1 cellular context compared by ENCODE assay signal in the genomic region with DNA sequence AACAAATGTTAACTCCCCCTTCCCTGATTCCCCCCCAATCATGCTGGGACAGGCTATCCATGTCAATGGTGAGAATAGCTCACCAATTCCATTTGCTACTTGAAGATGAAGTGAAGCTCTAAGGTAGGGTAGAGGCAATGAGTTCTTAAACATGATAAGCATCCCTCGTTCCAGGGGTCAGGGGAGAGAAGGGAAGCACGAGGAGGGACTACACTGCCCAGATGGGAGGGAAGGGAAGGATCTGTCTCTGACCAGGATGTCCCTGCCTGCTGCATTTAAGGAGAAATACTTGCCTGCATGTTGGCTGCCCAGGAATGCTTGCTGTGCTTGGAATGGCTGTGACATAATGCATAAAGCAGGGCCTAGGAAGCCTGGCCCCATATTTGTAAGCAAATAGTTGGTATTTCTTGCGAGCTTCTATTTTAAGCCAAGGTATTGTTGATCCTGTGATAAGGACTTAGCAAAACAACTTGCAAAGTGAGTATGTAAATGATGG.
A peak's percentile ranks its signal among the peaks of the same experiment; 100 is the strongest.
TF ChIP-seq lines count a peak whose summit lies in the region.

No MANE protein-coding gene starts in this region.

TF ChIP-seq in H1, 55 proteins besides CTCF, POLR2A, EP300 and RAD21:
- TF ChIP-seq, protein P1, sequence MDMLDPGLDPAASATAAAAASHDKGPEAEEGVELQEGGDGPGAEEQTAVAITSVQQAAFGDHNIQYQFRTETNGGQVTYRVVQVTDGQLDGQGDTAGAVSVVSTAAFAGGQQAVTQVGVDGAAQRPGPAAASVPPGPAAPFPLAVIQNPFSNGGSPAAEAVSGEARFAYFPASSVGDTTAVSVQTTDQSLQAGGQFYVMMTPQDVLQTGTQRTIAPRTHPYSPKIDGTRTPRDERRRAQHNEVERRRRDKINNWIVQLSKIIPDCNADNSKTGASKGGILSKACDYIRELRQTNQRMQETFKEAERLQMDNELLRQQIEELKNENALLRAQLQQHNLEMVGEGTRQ (IDR thresholded peaks at IDR 0.05; ENCODE audit: low read length) = no peak
- TF ChIP-seq CEBPB (IDR thresholded peaks at IDR 0.05; ENCODE audit: low read depth, low read length) = no peak; the same call in 1 of the 2 replicates
- no peak for TF ChIP-seq SRF (IDR thresholded peaks at IDR 0.05; ENCODE audit: low read depth, low read length)
- TF ChIP-seq EZH2 (IDR thresholded peaks at IDR 0.05; ENCODE audit: low read depth, low read length, severe bottlenecking) = no peak
- no peak for TF ChIP-seq RNF2 (IDR thresholded peaks at IDR 0.05; ENCODE audit: borderline replicate concordance, low read depth, low read length, missing control alignments, poor library complexity, severe bottlenecking)
- no peak for TF ChIP-seq RBBP5 (IDR thresholded peaks at IDR 0.05; ENCODE audit: borderline replicate concordance, low read depth, low read length)
- TF ChIP-seq CBX5 (IDR thresholded peaks at IDR 0.05; ENCODE audit: low read depth, low read length) = no peak
- TF ChIP-seq SIN3A (conservative IDR thresholded peaks at IDR 0.05 in 1 of 2, IDR thresholded peaks at IDR 0.05 in 1 of 2; ENCODE audit: low read depth in 1 of 2, low read length in 2 of 2) = peak in 1 of 2 experiments; percentile 48; a peak in 1 of 4 replicates
- TF ChIP-seq TCF12 (IDR thresholded peaks at IDR 0.05; ENCODE audit: low read depth, low read length) = 0 out of 2 replicates have a peak, but pooled peaks have one; percentile 8
- TF ChIP-seq KDM4A (IDR thresholded peaks at IDR 0.05; ENCODE audit: low read depth, low read length, severe bottlenecking) = no peak
- TF ChIP-seq NRF1 (IDR thresholded peaks at IDR 0.05; ENCODE audit: low read depth, low read length) = no peak
- no peak for TF ChIP-seq HDAC6 (IDR thresholded peaks at IDR 0.05; ENCODE audit: low read depth, low read length)
- TF ChIP-seq SUZ12 (IDR thresholded peaks at IDR 0.05; ENCODE audit: low read length) = no peak
- peak in 1 of 2 experiments; percentile 73 for TF ChIP-seq BCL11A (IDR thresholded peaks at IDR 0.05; ENCODE audit: low read depth in 2 of 2, low read length in 2 of 2)
- TF ChIP-seq CREB1 (IDR thresholded peaks at IDR 0.05) = no peak
- no peak for TF ChIP-seq PHF8 (conservative IDR thresholded peaks at IDR 0.05; ENCODE audit: low read depth, low read length)
- TF ChIP-seq TBP (IDR thresholded peaks at IDR 0.05; ENCODE audit: low read depth, low read length) = no peak
- no peak for TF ChIP-seq JUN (IDR thresholded peaks at IDR 0.05; ENCODE audit: low read depth, low read length)
- TF ChIP-seq TEAD4 (IDR thresholded peaks at IDR 0.05; ENCODE audit: low read depth, low read length) = peak; percentile 92
- no peak for TF ChIP-seq RFX5 (IDR thresholded peaks at IDR 0.05; ENCODE audit: borderline replicate concordance, low read depth, low read length)
- no peak for TF ChIP-seq BRCA1 (IDR thresholded peaks at IDR 0.05; ENCODE audit: low read depth, low read length)
- peak; percentile 46; the same call in 1 of the 2 replicates for TF ChIP-seq TAF1 (IDR thresholded peaks at IDR 0.05; ENCODE audit: low read depth, low read length)
- peak; percentile 47; the same call in 1 of the 2 replicates for TF ChIP-seq KDM1A (IDR thresholded peaks at IDR 0.05; ENCODE audit: borderline replicate concordance, low read length)
- TF ChIP-seq, protein P2, sequence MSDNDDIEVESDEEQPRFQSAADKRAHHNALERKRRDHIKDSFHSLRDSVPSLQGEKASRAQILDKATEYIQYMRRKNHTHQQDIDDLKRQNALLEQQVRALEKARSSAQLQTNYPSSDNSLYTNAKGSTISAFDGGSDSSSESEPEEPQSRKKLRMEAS (IDR thresholded peaks at IDR 0.05) = peak; percentile 95
- peak; percentile 45; the same call in 1 of the 2 replicates for TF ChIP-seq SP1 (IDR thresholded peaks at IDR 0.05; ENCODE audit: low read depth, low read length)
- TF ChIP-seq BACH1 (IDR thresholded peaks at IDR 0.05; ENCODE audit: low read length) = no peak
- peak; percentile 74 for TF ChIP-seq POLR2AphosphoS5 (IDR thresholded peaks at IDR 0.05; ENCODE audit: low read depth, low read length)
- TF ChIP-seq ZNF274 (IDR thresholded peaks at IDR 0.05; ENCODE audit: borderline replicate concordance, extremely low read depth, low read length) = no peak
- TF ChIP-seq CBX8 (IDR thresholded peaks at IDR 0.05; ENCODE audit: borderline replicate concordance, low read depth, low read length) = no peak
- TF ChIP-seq, protein P3, sequence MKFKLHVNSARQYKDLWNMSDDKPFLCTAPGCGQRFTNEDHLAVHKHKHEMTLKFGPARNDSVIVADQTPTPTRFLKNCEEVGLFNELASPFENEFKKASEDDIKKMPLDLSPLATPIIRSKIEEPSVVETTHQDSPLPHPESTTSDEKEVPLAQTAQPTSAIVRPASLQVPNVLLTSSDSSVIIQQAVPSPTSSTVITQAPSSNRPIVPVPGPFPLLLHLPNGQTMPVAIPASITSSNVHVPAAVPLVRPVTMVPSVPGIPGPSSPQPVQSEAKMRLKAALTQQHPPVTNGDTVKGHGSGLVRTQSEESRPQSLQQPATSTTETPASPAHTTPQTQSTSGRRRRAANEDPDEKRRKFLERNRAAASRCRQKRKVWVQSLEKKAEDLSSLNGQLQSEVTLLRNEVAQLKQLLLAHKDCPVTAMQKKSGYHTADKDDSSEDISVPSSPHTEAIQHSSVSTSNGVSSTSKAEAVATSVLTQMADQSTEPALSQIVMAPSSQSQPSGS (IDR thresholded peaks at IDR 0.05; ENCODE audit: low read length) = peak; percentile 89
- TF ChIP-seq EGR1 (IDR thresholded peaks at IDR 0.05; ENCODE audit: borderline replicate concordance, low read depth, low read length) = no peak
- no peak for TF ChIP-seq CHD1 (IDR thresholded peaks at IDR 0.05; ENCODE audit: low read depth, low read length)
- peak; percentile 61 to 86; a peak in 2 of 4 replicates for TF ChIP-seq HDAC2 (IDR thresholded peaks at IDR 0.05; ENCODE audit: borderline replicate concordance in 1 of 2, low read depth in 2 of 2, low read length in 2 of 2)
- TF ChIP-seq SP2 (IDR thresholded peaks at IDR 0.05; ENCODE audit: low read length) = no peak
- no peak for TF ChIP-seq SAP30 (IDR thresholded peaks at IDR 0.05; ENCODE audit: insufficient read depth, insufficient replicate concordance, low read length)
- TF ChIP-seq, protein P4, sequence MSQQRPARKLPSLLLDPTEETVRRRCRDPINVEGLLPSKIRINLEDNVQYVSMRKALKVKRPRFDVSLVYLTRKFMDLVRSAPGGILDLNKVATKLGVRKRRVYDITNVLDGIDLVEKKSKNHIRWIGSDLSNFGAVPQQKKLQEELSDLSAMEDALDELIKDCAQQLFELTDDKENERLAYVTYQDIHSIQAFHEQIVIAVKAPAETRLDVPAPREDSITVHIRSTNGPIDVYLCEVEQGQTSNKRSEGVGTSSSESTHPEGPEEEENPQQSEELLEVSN (IDR thresholded peaks at IDR 0.05) = peak; percentile 88
- TF ChIP-seq, protein P5, sequence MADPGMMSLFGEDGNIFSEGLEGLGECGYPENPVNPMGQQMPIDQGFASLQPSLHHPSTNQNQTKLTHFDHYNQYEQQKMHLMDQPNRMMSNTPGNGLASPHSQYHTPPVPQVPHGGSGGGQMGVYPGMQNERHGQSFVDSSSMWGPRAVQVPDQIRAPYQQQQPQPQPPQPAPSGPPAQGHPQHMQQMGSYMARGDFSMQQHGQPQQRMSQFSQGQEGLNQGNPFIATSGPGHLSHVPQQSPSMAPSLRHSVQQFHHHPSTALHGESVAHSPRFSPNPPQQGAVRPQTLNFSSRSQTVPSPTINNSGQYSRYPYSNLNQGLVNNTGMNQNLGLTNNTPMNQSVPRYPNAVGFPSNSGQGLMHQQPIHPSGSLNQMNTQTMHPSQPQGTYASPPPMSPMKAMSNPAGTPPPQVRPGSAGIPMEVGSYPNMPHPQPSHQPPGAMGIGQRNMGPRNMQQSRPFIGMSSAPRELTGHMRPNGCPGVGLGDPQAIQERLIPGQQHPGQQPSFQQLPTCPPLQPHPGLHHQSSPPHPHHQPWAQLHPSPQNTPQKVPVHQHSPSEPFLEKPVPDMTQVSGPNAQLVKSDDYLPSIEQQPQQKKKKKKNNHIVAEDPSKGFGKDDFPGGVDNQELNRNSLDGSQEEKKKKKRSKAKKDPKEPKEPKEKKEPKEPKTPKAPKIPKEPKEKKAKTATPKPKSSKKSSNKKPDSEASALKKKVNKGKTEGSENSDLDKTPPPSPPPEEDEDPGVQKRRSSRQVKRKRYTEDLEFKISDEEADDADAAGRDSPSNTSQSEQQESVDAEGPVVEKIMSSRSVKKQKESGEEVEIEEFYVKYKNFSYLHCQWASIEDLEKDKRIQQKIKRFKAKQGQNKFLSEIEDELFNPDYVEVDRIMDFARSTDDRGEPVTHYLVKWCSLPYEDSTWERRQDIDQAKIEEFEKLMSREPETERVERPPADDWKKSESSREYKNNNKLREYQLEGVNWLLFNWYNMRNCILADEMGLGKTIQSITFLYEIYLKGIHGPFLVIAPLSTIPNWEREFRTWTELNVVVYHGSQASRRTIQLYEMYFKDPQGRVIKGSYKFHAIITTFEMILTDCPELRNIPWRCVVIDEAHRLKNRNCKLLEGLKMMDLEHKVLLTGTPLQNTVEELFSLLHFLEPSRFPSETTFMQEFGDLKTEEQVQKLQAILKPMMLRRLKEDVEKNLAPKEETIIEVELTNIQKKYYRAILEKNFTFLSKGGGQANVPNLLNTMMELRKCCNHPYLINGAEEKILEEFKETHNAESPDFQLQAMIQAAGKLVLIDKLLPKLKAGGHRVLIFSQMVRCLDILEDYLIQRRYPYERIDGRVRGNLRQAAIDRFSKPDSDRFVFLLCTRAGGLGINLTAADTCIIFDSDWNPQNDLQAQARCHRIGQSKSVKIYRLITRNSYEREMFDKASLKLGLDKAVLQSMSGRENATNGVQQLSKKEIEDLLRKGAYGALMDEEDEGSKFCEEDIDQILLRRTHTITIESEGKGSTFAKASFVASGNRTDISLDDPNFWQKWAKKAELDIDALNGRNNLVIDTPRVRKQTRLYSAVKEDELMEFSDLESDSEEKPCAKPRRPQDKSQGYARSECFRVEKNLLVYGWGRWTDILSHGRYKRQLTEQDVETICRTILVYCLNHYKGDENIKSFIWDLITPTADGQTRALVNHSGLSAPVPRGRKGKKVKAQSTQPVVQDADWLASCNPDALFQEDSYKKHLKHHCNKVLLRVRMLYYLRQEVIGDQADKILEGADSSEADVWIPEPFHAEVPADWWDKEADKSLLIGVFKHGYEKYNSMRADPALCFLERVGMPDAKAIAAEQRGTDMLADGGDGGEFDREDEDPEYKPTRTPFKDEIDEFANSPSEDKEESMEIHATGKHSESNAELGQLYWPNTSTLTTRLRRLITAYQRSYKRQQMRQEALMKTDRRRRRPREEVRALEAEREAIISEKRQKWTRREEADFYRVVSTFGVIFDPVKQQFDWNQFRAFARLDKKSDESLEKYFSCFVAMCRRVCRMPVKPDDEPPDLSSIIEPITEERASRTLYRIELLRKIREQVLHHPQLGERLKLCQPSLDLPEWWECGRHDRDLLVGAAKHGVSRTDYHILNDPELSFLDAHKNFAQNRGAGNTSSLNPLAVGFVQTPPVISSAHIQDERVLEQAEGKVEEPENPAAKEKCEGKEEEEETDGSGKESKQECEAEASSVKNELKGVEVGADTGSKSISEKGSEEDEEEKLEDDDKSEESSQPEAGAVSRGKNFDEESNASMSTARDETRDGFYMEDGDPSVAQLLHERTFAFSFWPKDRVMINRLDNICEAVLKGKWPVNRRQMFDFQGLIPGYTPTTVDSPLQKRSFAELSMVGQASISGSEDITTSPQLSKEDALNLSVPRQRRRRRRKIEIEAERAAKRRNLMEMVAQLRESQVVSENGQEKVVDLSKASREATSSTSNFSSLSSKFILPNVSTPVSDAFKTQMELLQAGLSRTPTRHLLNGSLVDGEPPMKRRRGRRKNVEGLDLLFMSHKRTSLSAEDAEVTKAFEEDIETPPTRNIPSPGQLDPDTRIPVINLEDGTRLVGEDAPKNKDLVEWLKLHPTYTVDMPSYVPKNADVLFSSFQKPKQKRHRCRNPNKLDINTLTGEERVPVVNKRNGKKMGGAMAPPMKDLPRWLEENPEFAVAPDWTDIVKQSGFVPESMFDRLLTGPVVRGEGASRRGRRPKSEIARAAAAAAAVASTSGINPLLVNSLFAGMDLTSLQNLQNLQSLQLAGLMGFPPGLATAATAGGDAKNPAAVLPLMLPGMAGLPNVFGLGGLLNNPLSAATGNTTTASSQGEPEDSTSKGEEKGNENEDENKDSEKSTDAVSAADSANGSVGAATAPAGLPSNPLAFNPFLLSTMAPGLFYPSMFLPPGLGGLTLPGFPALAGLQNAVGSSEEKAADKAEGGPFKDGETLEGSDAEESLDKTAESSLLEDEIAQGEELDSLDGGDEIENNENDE (IDR thresholded peaks at IDR 0.05; ENCODE audit: insufficient replicate concordance, low read length) = no peak
- TF ChIP-seq POU5F1 (IDR thresholded peaks at IDR 0.05; ENCODE audit: low read depth, low read length) = 0 out of 2 replicates have a peak, but pooled peaks have one; percentile 25
- TF ChIP-seq YY1 (IDR thresholded peaks at IDR 0.05; ENCODE audit: low read depth, low read length) = 0 out of 2 replicates have a peak, but pooled peaks have one; percentile 9
- peak; percentile 75 for TF ChIP-seq NANOG (IDR thresholded peaks at IDR 0.05; ENCODE audit: insufficient read depth, low read depth, low read length, poor library complexity, severe bottlenecking)
- no peak for TF ChIP-seq SIX5 (IDR thresholded peaks at IDR 0.05; ENCODE audit: low read depth, low read length)
- TF ChIP-seq CHD2 (IDR thresholded peaks at IDR 0.05; ENCODE audit: low read length) = no peak
- peak; percentile 64 for TF ChIP-seq ASH2L (IDR thresholded peaks at IDR 0.05; ENCODE audit: low read length)
- TF ChIP-seq SP4 (IDR thresholded peaks at IDR 0.05; ENCODE audit: low read length) = no peak
- peak; percentile 79 for TF ChIP-seq CTBP2 (IDR thresholded peaks at IDR 0.05; ENCODE audit: borderline replicate concordance, insufficient read depth, insufficient read length, low read length)
- TF ChIP-seq FOSL1 (IDR thresholded peaks at IDR 0.05; ENCODE audit: insufficient read depth, low read depth, low read length) = no peak
- TF ChIP-seq, protein P6, sequence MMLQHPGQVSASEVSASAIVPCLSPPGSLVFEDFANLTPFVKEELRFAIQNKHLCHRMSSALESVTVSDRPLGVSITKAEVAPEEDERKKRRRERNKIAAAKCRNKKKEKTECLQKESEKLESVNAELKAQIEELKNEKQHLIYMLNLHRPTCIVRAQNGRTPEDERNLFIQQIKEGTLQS (IDR thresholded peaks at IDR 0.05; ENCODE audit: insufficient read depth, low read depth, low read length) = no peak
- no peak for TF ChIP-seq GABPA (IDR thresholded peaks at IDR 0.05; ENCODE audit: borderline replicate concordance, insufficient read depth, low read length)
- no peak; the same call in 1 of the 2 replicates for TF ChIP-seq MAFK (IDR thresholded peaks at IDR 0.05; ENCODE audit: low read depth, low read length)
- TF ChIP-seq KDM5A (IDR thresholded peaks at IDR 0.05; ENCODE audit: low read length) = no peak
- no peak for TF ChIP-seq RXRA (IDR thresholded peaks at IDR 0.05; ENCODE audit: insufficient read depth, low read depth, low read length)
